Comparison of ENCODE assay signal across 11 cellular contexts in genomic region chr17:77403854-77404253, GRCh38.
DNase-seq lines count a peak whose midpoint lies in the region; ATAC-seq and TF ChIP-seq lines count a peak whose summit lies in the region.
"Had no signal": no experiment of that assay in that cellular context is flagged by ENCODE, and none has a peak within 500 bp of the region (broad histone marks: within the 10 kb centered on the region; RNA-seq: fewer than 3 reads in every experiment).

No MANE protein-coding gene starts in this region.

- peaks cover 72% of the 10 kb centered on the region for H3K36me3 Mint-ChIP-seq in T-helper 2 cell treated with Interferon-gamma antibody and Interleukin-4, amounts not matched to agents 5 μg/mL and 100 μg/mL, for 36 hours (ENCODE audit: low read depth)
- peaks cover 16% of the 10 kb centered on the region for H3K36me3 Mint-ChIP-seq in stimulated activated memory B cell treated with anti-CD40 and anti-IgM and Interleukin-4, amounts not matched to agents 10 μg/mL and 1 μg/mL and 100 μg/mL, for 72 hours

- H3K36me3 ChIP-seq in Peyer's patch (peaks cover 0 to 23% (median 0%) of the 10 kb centered on the region in 3 donors), mucosa of descending colon (ENCODE audit: low read depth) (no peaks in the 10 kb centered on the region)

- H3K4me3 Mint-ChIP-seq in T-helper 2 cell treated with Interferon-gamma antibody and Interleukin-4, amounts not matched to agents 5 μg/mL and 100 μg/mL, for 36 hours = peak overlapping the region; percentile 85
- no peak overlapping the region for H3K4me3 Mint-ChIP-seq in stimulated activated memory B cell treated with anti-CD40 and anti-IgM and Interleukin-4, amounts not matched to agents 10 μg/mL and 1 μg/mL and 100 μg/mL, for 72 hours

- H3K4me1 ChIP-seq in Peyer's patch = peaks cover 0 to 60% (median 43%) of the 10 kb centered on the region in 4 donors
- H3K4me1 ChIP-seq in mucosa of descending colon (ENCODE audit: low read depth) = peaks cover 14% of the 10 kb centered on the region

- DNase-seq in T-helper 2 cell treated with Interferon-gamma antibody and Interleukin-4, amounts not matched to agents 5 μg/mL and 100 μg/mL, for 36 hours (ENCODE audit: low spot score) = no peak
- no peak for DNase-seq in T-helper 2 cell
- no peak for DNase-seq in Peyer's patch
- no peak for DNase-seq in epithelial cell of prostate (ENCODE audit: low read depth, low spot score)
- no peak for DNase-seq in iPS-NIHi11 (ENCODE audit: low spot score)
- DNase-seq in mucosa of descending colon = no peak
- DNase-seq in NCI-H128 (lab: John Stamatoyannopoulos, UW; ENCODE audit: unreplicated experiment) = no peak
- DNase-seq: amniotic stem cell; stimulated activated CD4-positive, alpha-beta T cell treated with anti-CD3 and anti-CD28 coated beads, Interleukin-2, amount 100 ng/mL, for 48 hours; WERI-Rb-1 had no signal

- intact Hi-C loops in mucosa of descending colon (cut with DNase I, micrococcal nuclease) = no loop called here

- H3K9me3 ChIP-seq in Peyer's patch = no peaks in the 10 kb centered on the region
- no peaks in the 10 kb centered on the region for H3K9me3 ChIP-seq in mucosa of descending colon

- peak overlapping the region in 3 of 4 donors; percentile 80 to 89 (median 82) for H3K27ac ChIP-seq in Peyer's patch
- peak overlapping the region; percentile 33 for H3K27ac ChIP-seq in epithelial cell of prostate
- H3K27ac ChIP-seq: WERI-Rb-1 had no signal

- no peaks in the 10 kb centered on the region for H3K27me3 ChIP-seq in Peyer's patch

- H3K4me3 ChIP-seq in Peyer's patch = no peak overlapping the region
- H3K4me3 ChIP-seq in mucosa of descending colon = no peak overlapping the region

- no peak for TF ChIP-seq POLR2A in Peyer's patch (IDR thresholded peaks at IDR 0.05)

- peaks cover 79% of the 10 kb centered on the region for H3K4me1 Mint-ChIP-seq in T-helper 2 cell treated with Interferon-gamma antibody and Interleukin-4, amounts not matched to agents 5 μg/mL and 100 μg/mL, for 36 hours (ENCODE audit: low read depth)
- H3K4me1 Mint-ChIP-seq in stimulated activated memory B cell treated with anti-CD40 and anti-IgM and Interleukin-4, amounts not matched to agents 10 μg/mL and 1 μg/mL and 100 μg/mL, for 72 hours = peaks cover 98% of the 10 kb centered on the region

- H3K27ac Mint-ChIP-seq in T-helper 2 cell treated with Interferon-gamma antibody and Interleukin-4, amounts not matched to agents 5 μg/mL and 100 μg/mL, for 36 hours = peak overlapping the region; percentile 91
- peak overlapping the region; percentile 95 for H3K27ac Mint-ChIP-seq in stimulated activated memory B cell treated with anti-CD40 and anti-IgM and Interleukin-4, amounts not matched to agents 10 μg/mL and 1 μg/mL and 100 μg/mL, for 72 hours

- no peaks in the 10 kb centered on the region for H3K27me3 Mint-ChIP-seq in T-helper 2 cell treated with Interferon-gamma antibody and Interleukin-4, amounts not matched to agents 5 μg/mL and 100 μg/mL, for 36 hours (ENCODE audit: low read depth)
- H3K27me3 Mint-ChIP-seq in stimulated activated memory B cell treated with anti-CD40 and anti-IgM and Interleukin-4, amounts not matched to agents 10 μg/mL and 1 μg/mL and 100 μg/mL, for 72 hours = no peaks in the 10 kb centered on the region

- no peak for ATAC-seq in stimulated activated memory B cell treated with anti-CD40 and anti-IgM and Interleukin-4, amounts not matched to agents 10 μg/mL and 1 μg/mL and 100 μg/mL, for 72 hours
- no peak for ATAC-seq in mucosa of descending colon

- TF ChIP-seq CTCF in Peyer's patch (IDR thresholded peaks at IDR 0.05) (no peak), mucosa of descending colon (IDR thresholded peaks at IDR 0.05) (no peak)

- H3K9me3 Mint-ChIP-seq in T-helper 2 cell treated with Interferon-gamma antibody and Interleukin-4, amounts not matched to agents 5 μg/mL and 100 μg/mL, for 36 hours = no peaks in the 10 kb centered on the region
- H3K9me3 Mint-ChIP-seq in stimulated activated memory B cell treated with anti-CD40 and anti-IgM and Interleukin-4, amounts not matched to agents 10 μg/mL and 1 μg/mL and 100 μg/mL, for 72 hours = no peaks in the 10 kb centered on the region
